ENCODE assay signal across 8 cellular contexts in the genomic region with DNA sequence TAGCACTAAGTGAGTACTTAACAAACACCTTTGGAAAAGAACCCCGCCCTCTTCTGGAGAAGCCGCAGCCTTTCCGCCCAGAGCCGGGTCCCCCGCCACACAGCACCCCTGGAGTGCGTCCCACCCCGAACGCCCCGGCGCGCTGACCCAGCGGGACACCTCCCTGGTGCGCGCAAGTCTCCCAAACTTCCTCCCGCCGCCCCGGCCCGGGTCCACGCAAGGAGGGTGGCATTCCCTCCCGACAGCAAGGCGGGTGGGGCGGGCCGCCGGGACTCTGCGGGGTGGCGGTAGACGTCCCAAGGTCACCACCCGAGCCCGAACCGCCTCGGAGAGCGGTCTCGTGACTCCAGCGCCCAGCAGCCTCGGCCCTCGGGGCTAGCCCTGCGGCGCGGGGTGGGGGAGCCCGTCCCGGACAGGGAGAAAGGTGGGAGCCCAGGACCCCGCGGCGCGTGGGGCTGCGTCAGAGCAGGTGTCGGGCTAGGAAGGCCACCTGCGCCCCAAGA. TPM values are rescaled to one million over a fixed set of nuclear protein-coding genes. Genes with fewer than 3 reads are reported as not detected.
DNase-seq lines count a peak whose midpoint lies in the region; ATAC-seq, FAIRE-seq and TF ChIP-seq lines count a peak whose summit lies in the region.

No MANE protein-coding gene starts in this region.

- CTCF ChIA-PET in K562 (lab: Yijun Ruan, JAX; ENCODE audit: low intra/inter-chr PET ratio) = no interaction called here

- H3K27ac ChIP-seq in CD4-positive, CD25-positive, alpha-beta regulatory T cell (ENCODE audit: insufficient read depth, low read length, poor library complexity, severe bottlenecking) = peak overlapping the region; percentile 95
- H3K27ac ChIP-seq in SK-N-MC (no peak overlapping the region), K562 (ENCODE audit: extremely low read depth, low read depth, low read length) (peak overlapping the region; percentile 79; the same call in 2 of the 3 replicates), sigmoid colon (peak overlapping the region; percentile 87 to 92 (median 89))

- H3K9me3 ChIP-seq in CD4-positive, CD25-positive, alpha-beta regulatory T cell (ENCODE audit: control insufficient read depth in 2 of 2, low read length in 2 of 2) = no peaks in the 10 kb centered on the region
- H3K9me3 ChIP-seq in SK-N-MC (ENCODE audit: low read depth, low read length) (no peaks in the 10 kb centered on the region), K562 (replicated peaks; ENCODE audit: control insufficient read depth, insufficient read depth, low read depth, low read length) (peaks cover 3% of the 10 kb centered on the region; the same call in 1 of the 2 replicates), sigmoid colon (no peaks in the 10 kb centered on the region)

- H3K9me3 Mint-ChIP-seq in CD4-positive, CD25-positive, alpha-beta regulatory T cell = peaks cover 0 to 1% (median 0%) of the 10 kb centered on the region in 7 donors

- H3K9ac ChIP-seq in SK-N-MC (ENCODE audit: insufficient read length) = peak overlapping the region; percentile 76
- peak overlapping the region; percentile 86 to 96 for H3K9ac ChIP-seq in K562 (ENCODE audit: insufficient read depth in 1 of 2, low read depth in 2 of 2, low read length in 2 of 2)

- peak; percentile 20 to 28 (median 27) for DNase-seq in CD4-positive, CD25-positive, alpha-beta regulatory T cell
- no peak for DNase-seq in SK-N-MC (ENCODE audit: low read depth, low spot score)
- peak; percentile 59 to 65 (median 64) for DNase-seq in K562 (ENCODE audit: extremely low read depth in 1 of 4, low spot score in 3 of 4)
- DNase-seq in sigmoid colon = peak; percentile 69
- DNase-seq in retina = no peak

- TF ChIP-seq POLR2A in K562 (conservative IDR thresholded peaks at IDR 0.05) (no peak), sigmoid colon (IDR thresholded peaks at IDR 0.05) (no peak)

- H2AFZ ChIP-seq in K562 (ENCODE audit: low read depth, low read length) = peak overlapping the region; percentile 99

- peak overlapping the region; percentile 94 to 99 (median 96) for H3K4me3 Mint-ChIP-seq in CD4-positive, CD25-positive, alpha-beta regulatory T cell

- TF ChIP-seq EP300 in K562 (IDR thresholded peaks at IDR 0.05; ENCODE audit: low read length) (no peak), sigmoid colon (IDR thresholded peaks at IDR 0.05) (no peak)

- peaks cover 3% of the 10 kb centered on the region for H3K36me3 Mint-ChIP-seq in CD4-positive, CD25-positive, alpha-beta regulatory T cell

- intact Hi-C loops in K562 (cut with micrococcal nuclease) = no loop called here
- intact Hi-C loops in sigmoid colon (cut with DNase I) = loop anchor here (5.0 to 10.0 kb wide), 2 partner anchors 74 to 172 kb away; a partner anchor contains a TSS

- no peak for FAIRE-seq in K562 (lab: Jason Lieb, UNC)

- POLR2A ChIA-PET in K562 (lab: Yijun Ruan, JAX) = interaction anchor here (0.7 to 1.0 kb wide), 2 partner anchors 10 to 479 kb away, joined by 3 read pairs; no protein-coding TSS in a partner anchor

- H3K36me3 ChIP-seq in CD4-positive, CD25-positive, alpha-beta regulatory T cell (ENCODE audit: control insufficient read depth, insufficient read depth, low read length) = peaks cover 4% of the 10 kb centered on the region
- H3K36me3 ChIP-seq in SK-N-MC (ENCODE audit: insufficient read depth, low read length) = peaks cover 4% of the 10 kb centered on the region
- H3K36me3 ChIP-seq in K562 (ENCODE audit: control insufficient read depth, insufficient read depth, low read length) = peaks cover 5% of the 10 kb centered on the region; the same call in 1 of the 3 replicates
- peaks cover 0 to 3% (median under 1%) of the 10 kb centered on the region in 4 donors for H3K36me3 ChIP-seq in sigmoid colon

- H3K4me2 ChIP-seq in K562 (ENCODE audit: insufficient read depth, low read length) = peak overlapping the region; percentile 84

- BruUV-seq in K562 (replicated peaks; lab: Mats Ljungman, UMichigan) = no TSS peak

- no peaks in the 10 kb centered on the region for H3K9me1 ChIP-seq in K562 (ENCODE audit: control insufficient read depth, insufficient read depth, low read length)

- 1% methylated on average over 27 of the region's 48 CpGs for WGBS in K562 (ENCODE audit: insufficient coverage, low coverage, missing lambda C conversion rate)
- WGBS in sigmoid colon, 2 donors = 0 to 1% methylated on average over 48 of the region's 48 CpGs

- peaks cover 23% of the 10 kb centered on the region; the same call in 1 of the 2 replicates for H4K20me1 ChIP-seq in K562 (replicated peaks; ENCODE audit: control insufficient read depth, insufficient read depth, low read length)

- peak overlapping the region; percentile 88 for H3K4me3 ChIP-seq in CD4-positive, CD25-positive, alpha-beta regulatory T cell (ENCODE audit: low read depth, low read length)
- H3K4me3 ChIP-seq in SK-N-MC = peak overlapping the region; percentile 88
- H3K4me3 ChIP-seq in K562 = peak overlapping the region; percentile 96
- H3K4me3 ChIP-seq in iPS-11a (ENCODE audit: low read depth, low read length) = peak overlapping the region; percentile 73
- peak overlapping the region; percentile 72 to 100 (median 95) for H3K4me3 ChIP-seq in sigmoid colon

- peaks cover 29% of the 10 kb centered on the region for H3K4me1 ChIP-seq in CD4-positive, CD25-positive, alpha-beta regulatory T cell (ENCODE audit: control insufficient read depth, insufficient read depth, low read length, poor library complexity, severe bottlenecking)
- H3K4me1 ChIP-seq in K562 (replicated peaks in 1 of 2; ENCODE audit: control insufficient read depth in 2 of 2, insufficient read depth in 2 of 2, low read length in 2 of 2) (peaks cover 14 to 18% of the 10 kb centered on the region in 2 experiments; a peak in 4 of 5 replicates), sigmoid colon (peaks cover 0 to 28% (median 17%) of the 10 kb centered on the region in 4 donors)

- H3K4me1 Mint-ChIP-seq in CD4-positive, CD25-positive, alpha-beta regulatory T cell = peaks cover 18 to 59% (median 47%) of the 10 kb centered on the region in 4 donors

- in situ Hi-C loops in K562 (cut with MboI) = no loop called here

- ATAC-seq in CD4-positive, CD25-positive, alpha-beta regulatory T cell (ENCODE audit: low read depth in 2 of 2) = peak; percentile 5 to 11
- peak; percentile 29 for ATAC-seq in GM19351 (IDR thresholded peaks at IDR 0.05; ENCODE audit: unreplicated experiment)
- peak; percentile 30 for ATAC-seq in HG03342 (IDR thresholded peaks at IDR 0.05; ENCODE audit: unreplicated experiment)
- ATAC-seq in K562 = peak; percentile 84

- H3K27ac Mint-ChIP-seq in CD4-positive, CD25-positive, alpha-beta regulatory T cell = peak overlapping the region; percentile 88 to 91 (median 90)

- H3K27me3 ChIP-seq in CD4-positive, CD25-positive, alpha-beta regulatory T cell (ENCODE audit: control insufficient read depth, insufficient read depth, low read length) = peaks cover 3% of the 10 kb centered on the region
- no peaks in the 10 kb centered on the region for H3K27me3 ChIP-seq in K562 (ENCODE audit: control insufficient read depth in 2 of 2, insufficient read depth in 2 of 2, low read length in 2 of 2)
- H3K27me3 ChIP-seq in sigmoid colon = no peaks in the 10 kb centered on the region

- no peak for TF ChIP-seq RAD21 in K562 (CRISPR knock-in tag; conservative IDR thresholded peaks at IDR 0.05 in 1 of 2, IDR thresholded peaks at IDR 0.05 in 1 of 2)

- H3K27me3 Mint-ChIP-seq in CD4-positive, CD25-positive, alpha-beta regulatory T cell = peaks cover 16% of the 10 kb centered on the region

- H3K79me2 ChIP-seq in K562 (ENCODE audit: control insufficient read depth, insufficient read depth, low read length) = peaks cover 40% of the 10 kb centered on the region

- TF ChIP-seq CTCF in K562 (IDR thresholded peaks at IDR 0.05 in 2 of 3, conservative IDR thresholded peaks at IDR 0.05 in 1 of 3; ENCODE audit: insufficient read depth in 2 of 3, low read depth in 1 of 3, low read length in 3 of 3) (peak in 2 of 3 experiments; percentile 10 to 13; a peak in 3 of 6 replicates), sigmoid colon (IDR thresholded peaks at IDR 0.05) (no peak)

TF ChIP-seq in K562, 482 proteins besides CTCF, POLR2A, EP300 and RAD21 (continues in another document):
- TF ChIP-seq SRSF7 (optimal IDR thresholded peaks at IDR 0.05; ENCODE audit: low read depth, low read length) (no peak), SOX6 (IDR thresholded peaks at IDR 0.05) (no peak), TSC22D4 (tag; IDR thresholded peaks at IDR 0.05) (no peak), TGIF2 (CRISPR knock-in tag; IDR thresholded peaks at IDR 0.05) (0 out of 2 replicates have a peak, but pooled peaks have one; percentile 70)

RNA-seq across cellular contexts. Expression of a gene that starts 0.6 kb away (rescaled TPM):
- total RNA-seq in CD4-positive, CD25-positive, alpha-beta regulatory T cell = 58.9 TPM
- 1 to 10 TPM; 4.6 to 7.9 (median 6.1) TPM for polyA plus RNA-seq in CD4-positive, CD25-positive, alpha-beta regulatory T cell
- total RNA-seq in K562 (2011; cell fraction: chromatin; rRNA removed; ENCODE audit: low replicate concordance) = 33.4 and 55.4 TPM in 2 replicates
- total RNA-seq in K562 (2011; cell fraction: nucleolus; rRNA removed) = 16.0 and 23.0 TPM in 2 replicates
- total RNA-seq in K562 (2011; cell fraction: nucleoplasm; rRNA removed) = 29.9 TPM in 2 replicates
- total RNA-seq in K562 (2014; rRNA removed) (9.6 and 10.8 TPM in 2 replicates), K562 (2014; rRNA removed; fragmentation: Illumina TruSeq; extraction: Trizol) (12.4 and 12.7 TPM in 2 replicates), K562 (2015; rRNA removed; fragmentation: Illumina TruSeq; extraction: Trizol) (19.3 and 20.7 TPM in 2 replicates), K562 (2021) (11.1 and 14.1 TPM in 2 replicates), sigmoid colon (10 to 100 TPM; 12.5 to 25.5 (median 15.3) TPM)
- polyA plus RNA-seq in K562 (2011; rRNA removed) (13.7 and 22.8 TPM in 2 replicates), K562 (2014; fragmentation: Illumina TruSeq; extraction: Trizol) (11.3 and 15.3 TPM in 2 replicates), K562 (2014; fragmentation: Nextera tagmentation; extraction: Ambion mirVana) (1 to 10 TPM; 3.3 to 3.6 TPM), K562 (2014; rRNA removed) (11.6 and 12.2 TPM in 2 replicates), sigmoid colon (10 to 100 TPM in 1 of 3 donors, 1 to 10 TPM in 2; 4.2 to 11.3 (median 6.0) TPM)
- 4.3 and 9.2 TPM in 2 replicates for polyA plus RNA-seq in K562 (2011; cell fraction: cytosol; rRNA removed)
- 94.9 and 129 TPM in 2 replicates for polyA plus RNA-seq in K562 (2011; cell fraction: nucleus; rRNA removed)
- 8.9 and 11.6 TPM in 2 replicates for polyA plus RNA-seq in K562 (2012)
- 11.7 and 21.5 TPM in 2 replicates for polyA minus RNA-seq in K562 (2011; rRNA and poly(A)+ RNA removed)
- 6.0 and 6.9 TPM in 2 replicates for polyA minus RNA-seq in K562 (2011; cell fraction: cytosol; rRNA and poly(A)+ RNA removed)
- 27.1 and 60.1 TPM in 2 replicates for polyA minus RNA-seq in K562 (2011; cell fraction: nucleus; rRNA and poly(A)+ RNA removed)

Comparison
In these comparisons a context has a peak if more than half of its experiments do, and no peak if none do; other contexts are left out.
1. ATAC-seq: peak in every context shown above with its lines; median percentile 84 in K562; 30 in HG03342; 29 in GM19351; 8 in CD4-positive, CD25-positive, alpha-beta regulatory T cell.
2. DNase-seq: peak in CD4-positive, CD25-positive, alpha-beta regulatory T cell (3 of 3), K562 (4 of 4) and sigmoid colon (single experiment); none in SK-N-MC (single experiment) and retina (single experiment).
3. CTCF ChIP-seq: peak in K562 (2 of 3); none in sigmoid colon (0 of 4).
4. Peak in every context shown above with its lines, with median percentiles within 50 percentile points of each other: H3K4me3 ChIP-seq.